In genomic region chr6:73747293-73747692, GRCh38 we compare ENCODE assay signal across 8 cellular contexts. TPM values are rescaled to one million over a fixed set of nuclear protein-coding genes. Genes with fewer than 3 reads are reported as not detected.
DNase-seq lines count a peak whose midpoint lies in the region; ATAC-seq, FAIRE-seq and TF ChIP-seq lines count a peak whose summit lies in the region.

No MANE protein-coding gene starts in this region.

- no peak for TF ChIP-seq POLR2A in GM12891 (IDR thresholded peaks at IDR 0.05; ENCODE audit: low read depth, low read length)

- H3K27me3 Mint-ChIP-seq in activated naive CD8-positive, alpha-beta T cell treated with anti-CD3 and anti-CD28 coated beads, Interleukin-2, amount 50 U/mL, for 24 hours, result no peaks in the 10 kb centered on the region

- H3K36me3 Mint-ChIP-seq in activated naive CD8-positive, alpha-beta T cell treated with anti-CD3 and anti-CD28 coated beads, Interleukin-2, amount 50 U/mL, for 24 hours (ENCODE audit: low read depth), result no peaks in the 10 kb centered on the region

- peaks cover 2% of the 10 kb centered on the region for H3K4me1 Mint-ChIP-seq in activated naive CD8-positive, alpha-beta T cell treated with anti-CD3 and anti-CD28 coated beads, Interleukin-2, amount 50 U/mL, for 24 hours

- no peak overlapping the region for H3K4me3 Mint-ChIP-seq in activated naive CD8-positive, alpha-beta T cell treated with anti-CD3 and anti-CD28 coated beads, Interleukin-2, amount 50 U/mL, for 24 hours

- ATAC-seq in GM19468 (IDR thresholded peaks at IDR 0.05; ENCODE audit: extremely low read depth, unreplicated experiment), result peak; percentile 96
- ATAC-seq in HG03175 (IDR thresholded peaks at IDR 0.05; ENCODE audit: unreplicated experiment), result peak; percentile 99
- peak; percentile 94 for ATAC-seq in activated naive CD8-positive, alpha-beta T cell treated with anti-CD3 and anti-CD28 coated beads, Interleukin-2, amount 50 U/mL, for 24 hours

- H3K27ac Mint-ChIP-seq in activated naive CD8-positive, alpha-beta T cell treated with anti-CD3 and anti-CD28 coated beads, Interleukin-2, amount 50 U/mL, for 24 hours, result no peak overlapping the region

- no peaks in the 10 kb centered on the region for H3K9me3 Mint-ChIP-seq in activated naive CD8-positive, alpha-beta T cell treated with anti-CD3 and anti-CD28 coated beads, Interleukin-2, amount 50 U/mL, for 24 hours

- DNase-seq in GM12891 (ENCODE audit: insufficient read length, low spot score) (peak; percentile 7), NCI-H2081 treated with DMSO at 0.1 percent for 48 hours (lab: John Stamatoyannopoulos, UW) (no peak), Ammon's horn (ENCODE audit: low spot score) (no peak), 8988T (no peak)
- no peak for DNase-seq in activated naive CD8-positive, alpha-beta T cell treated with anti-CD3 and anti-CD28 coated beads, Interleukin-2, amount 50 U/mL, for 24 hours
- no peak for DNase-seq in stimulated activated naive CD4-positive, alpha-beta T cell (lab: John Stamatoyannopoulos, UW)

- FAIRE-seq in GM12891 (lab: Jason Lieb, UNC), result peak; percentile 84

TF ChIP-seq in GM12891, 5 proteins besides CTCF, POLR2A, EP300 and RAD21:
- TF ChIP-seq PAX5 (IDR thresholded peaks at IDR 0.05; ENCODE audit: insufficient read depth, low read length, severe bottlenecking) (no peak), POLR2AphosphoS5 (IDR thresholded peaks at IDR 0.05; ENCODE audit: low read depth, low read length) (no peak), POU2F2 (IDR thresholded peaks at IDR 0.05; ENCODE audit: low read depth, low read length) (no peak), TAF1 (IDR thresholded peaks at IDR 0.05; ENCODE audit: low read depth, low read length) (no peak), SPI1 (IDR thresholded peaks at IDR 0.05; ENCODE audit: low read depth, low read length) (no peak)
TF ChIP-seq in GM12891: peak in this region for 0.

RNA-seq across cellular contexts. Expression of gene CD109, which starts 51.3 kb away (rescaled TPM):
- 0.87 TPM for polyA plus RNA-seq in GM12891 (2012; ENCODE audit: low read depth, missing spikeins)
